Comparison of ENCODE assay signal across 21 cellular contexts in the genomic region with DNA sequence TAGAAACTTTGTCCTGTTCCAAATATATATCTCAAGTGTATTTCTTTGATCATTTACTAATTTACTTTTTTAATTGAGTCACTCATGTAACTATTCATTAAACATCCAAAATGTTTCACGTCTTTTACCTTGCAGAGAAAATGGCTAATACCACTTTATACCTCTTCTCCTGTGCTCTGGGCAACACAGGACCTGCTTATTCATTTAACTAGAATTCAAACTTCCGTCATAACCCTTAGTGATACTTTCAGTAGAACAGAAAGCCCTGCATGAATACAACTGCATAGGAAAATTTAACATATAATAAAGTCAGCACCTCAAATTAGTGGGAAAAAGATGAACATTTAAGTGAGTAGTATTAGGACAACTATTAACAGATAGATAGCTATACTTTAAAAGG.
"Had no signal": no experiment of that assay in that cellular context is flagged by ENCODE, and none has a peak within 500 bp of the region (broad histone marks: within the 10 kb centered on the region; RNA-seq: fewer than 3 reads in every experiment).

No MANE protein-coding gene starts in this region.

- H3K4me3 ChIP-seq: pancreas, suprapubic skin, thyroid gland, uterus had no signal

- H3K4me1 ChIP-seq: pancreas, suprapubic skin, thyroid gland, uterus had no signal

- H3K27me3 ChIP-seq: dorsolateral prefrontal cortex, pancreas, suprapubic skin, thyroid gland, uterus had no signal

- H3K27ac Mint-ChIP-seq: mesothelial cell of epicardium, natural killer cell, progenitor cell of endocrine pancreas, type B pancreatic cell had no signal

- H3K4me1 Mint-ChIP-seq: neural crest cell had no signal

- H3K27me3 Mint-ChIP-seq: progenitor cell of endocrine pancreas, type B pancreatic cell had no signal

- H3K4me3 Mint-ChIP-seq: mesothelial cell of epicardium, natural killer cell, neural crest cell, type B pancreatic cell had no signal

- ATAC-seq: left colon, natural killer cell, pancreas, sciatic nerve had no signal

- H3K36me3 Mint-ChIP-seq: mesothelial cell of epicardium, natural killer cell, type B pancreatic cell had no signal

- H3K27ac ChIP-seq: dorsolateral prefrontal cortex, pancreas, suprapubic skin, thyroid gland, uterus had no signal

- H3K36me3 ChIP-seq: pancreas, suprapubic skin, thyroid gland, uterus had no signal

- H3K9me3 ChIP-seq: pancreas, suprapubic skin, thyroid gland, uterus had no signal

- H3K9me3 Mint-ChIP-seq: natural killer cell had no signal

- DNase-seq: cortex of kidney; dorsolateral prefrontal cortex; effector CD8-positive, alpha-beta T cell; foreskin melanocyte; head of caudate nucleus; hippocampal formation; left colon; natural killer cell; nucleus accumbens; pancreas; stimulated activated CD4-positive, alpha-beta T cell treated with anti-CD3 and anti-CD28 coated beads, Interleukin-2, amount 100 ng/mL, for 24 hours; stimulated activated CD4-positive, alpha-beta T cell treated with anti-CD3 and anti-CD28 coated beads, Interleukin-4, amount 100 ng/mL, for 4 hours; stimulated activated naive CD4-positive, alpha-beta T cell treated with Interleukin-2 at 50 U/mL for 16 hours; thyroid gland; uterus had no signal
